Comparison of ENCODE assay signal across 17 cellular contexts in the genomic region with DNA sequence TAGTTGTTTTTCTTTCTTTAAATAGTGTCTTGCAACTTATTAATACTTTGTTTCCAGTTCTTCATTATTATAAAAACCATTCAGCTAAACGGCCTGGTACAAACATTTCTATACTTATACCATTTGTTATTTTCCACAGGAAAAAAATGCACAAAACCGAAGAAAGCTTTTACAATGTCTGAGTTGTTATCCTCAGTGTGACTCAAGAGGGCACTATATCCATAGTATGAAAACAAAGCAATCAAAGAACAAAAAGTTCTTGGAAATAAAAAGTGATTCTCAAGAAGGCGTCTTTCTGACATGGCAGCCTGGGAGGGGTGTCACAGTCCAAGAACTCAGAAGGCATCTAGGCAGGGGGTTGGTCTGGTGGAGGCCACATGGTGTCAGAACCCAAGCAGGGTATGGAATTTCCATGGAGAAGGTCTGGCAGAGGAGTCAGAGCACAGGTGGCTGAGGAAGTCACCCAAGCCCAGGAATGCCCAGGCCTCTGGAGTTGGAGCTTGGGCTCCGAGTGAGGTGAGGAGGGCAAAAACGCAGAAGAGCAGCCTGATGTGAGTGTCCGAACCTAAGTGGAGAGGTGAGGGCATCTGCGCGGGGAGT.
DNase-seq lines count a peak whose midpoint lies in the region; ATAC-seq and TF ChIP-seq lines count a peak whose summit lies in the region.
"Had no signal": no experiment of that assay in that cellular context is flagged by ENCODE, and none has a peak within 500 bp of the region (broad histone marks: within the 10 kb centered on the region; RNA-seq: fewer than 3 reads in every experiment).

No MANE protein-coding gene starts in this region.

- H3K9me2 ChIP-seq in OCI-LY1 (ENCODE audit: low read depth, low read length), result no peaks in the 10 kb centered on the region

- no peaks in the 10 kb centered on the region for H3K27me3 Mint-ChIP-seq in activated T-cell treated with anti-CD3 and anti-CD28 coated beads, Interleukin-2, amount 50 U/mL, for 72 hours (ENCODE audit: low read depth)
- H3K27me3 Mint-ChIP-seq in stimulated activated naive B cell treated with anti-CD40 and anti-IgM and Interleukin-4, amounts not matched to agents 10 μg/mL and 1 μg/mL and 100 μg/mL, for 72 hours, result no peaks in the 10 kb centered on the region

- no peaks in the 10 kb centered on the region for H3K79me2 ChIP-seq in OCI-LY1 (ENCODE audit: insufficient read depth, low read length)

- no peak overlapping the region for H3K27ac ChIP-seq in OCI-LY1 (ENCODE audit: low read depth, low read length, poor library complexity, severe bottlenecking)
- no peak overlapping the region for H3K27ac ChIP-seq in heart left ventricle
- H3K27ac ChIP-seq: SK-N-MC, upper lobe of left lung had no signal

- H3K27ac Mint-ChIP-seq in activated T-cell treated with anti-CD3 and anti-CD28 coated beads, Interleukin-2, amount 50 U/mL, for 72 hours, result peak overlapping the region; percentile 77
- H3K27ac Mint-ChIP-seq in stimulated activated naive B cell treated with anti-CD40 and anti-IgM and Interleukin-4, amounts not matched to agents 10 μg/mL and 1 μg/mL and 100 μg/mL, for 72 hours, result peak overlapping the region; percentile 72

- DNase-seq in activated T-cell treated with anti-CD3 and anti-CD28 coated beads, Interleukin-2, amount 50 U/mL, for 72 hours, result no peak
- DNase-seq in activated T-cell treated with anti-CD3 and anti-CD28 coated beads for 4 hours (no peak), dermis blood vessel endothelial cell (peak; percentile 7), heart left ventricle (no peak), iPS-NIHi11 (ENCODE audit: low spot score) (no peak)
- DNase-seq in stimulated activated naive B cell treated with anti-CD40 and anti-IgM and Interleukin-4, amounts not matched to agents 10 μg/mL and 1 μg/mL and 100 μg/mL, for 72 hours, result no peak
- DNase-seq: GF-D8, KBM-7, left colon, mucosa of descending colon, NCI-H446, small intestine, upper lobe of left lung had no signal

- H3K4me2 ChIP-seq in OCI-LY1 (ENCODE audit: low read length), result no peak overlapping the region

- H3F3A ChIP-seq in OCI-LY1 (ENCODE audit: insufficient read depth, low read length), result no peaks in the 10 kb centered on the region

- H3K9me3 ChIP-seq in OCI-LY1 (ENCODE audit: low read length), result no peaks in the 10 kb centered on the region
- H3K9me3 ChIP-seq in heart left ventricle, result no peaks in the 10 kb centered on the region
- H3K9me3 ChIP-seq: mucosa of descending colon, upper lobe of left lung had no signal

- H3K27me3 ChIP-seq in OCI-LY1 (ENCODE audit: insufficient read depth, low read length) (no peaks in the 10 kb centered on the region), heart left ventricle (no peaks in the 10 kb centered on the region)
- H3K27me3 ChIP-seq: upper lobe of left lung had no signal

- H3K4me3 ChIP-seq in OCI-LY1 (ENCODE audit: low read depth, low read length, poor library complexity, severe bottlenecking) (no peak overlapping the region), heart left ventricle (no peak overlapping the region)
- H3K4me3 ChIP-seq: mucosa of descending colon, SK-N-MC, upper lobe of left lung had no signal

- TF ChIP-seq CTCF in OCI-LY1 (IDR thresholded peaks at IDR 0.05; ENCODE audit: low read length) (peak; percentile 17; the same call in 1 of the 2 replicates), heart left ventricle (IDR thresholded peaks at IDR 0.05) (no peak)

- no peak for ATAC-seq in activated T-cell treated with anti-CD3 and anti-CD28 coated beads, Interleukin-2, amount 50 U/mL, for 72 hours (replicated peaks in 1 of 2)
- no peak for ATAC-seq in stimulated activated naive B cell treated with anti-CD40 and anti-IgM and Interleukin-4, amounts not matched to agents 10 μg/mL and 1 μg/mL and 100 μg/mL, for 72 hours (replicated peaks)
- ATAC-seq in GM21576 (IDR thresholded peaks at IDR 0.05; ENCODE audit: unreplicated experiment) (no peak), heart left ventricle (no peak)
- ATAC-seq: left colon had no signal

- H3K9me3 Mint-ChIP-seq in activated T-cell treated with anti-CD3 and anti-CD28 coated beads, Interleukin-2, amount 50 U/mL, for 72 hours, result no peaks in the 10 kb centered on the region
- no peaks in the 10 kb centered on the region for H3K9me3 Mint-ChIP-seq in stimulated activated naive B cell treated with anti-CD40 and anti-IgM and Interleukin-4, amounts not matched to agents 10 μg/mL and 1 μg/mL and 100 μg/mL, for 72 hours

- no peak overlapping the region for H2AFZ ChIP-seq in OCI-LY1 (ENCODE audit: low read length)

- peaks cover 3 to 19% of the 10 kb centered on the region in 2 donors for H3K36me3 Mint-ChIP-seq in activated T-cell treated with anti-CD3 and anti-CD28 coated beads, Interleukin-2, amount 50 U/mL, for 72 hours (ENCODE audit: insufficient read depth in 2 of 2)
- H3K36me3 Mint-ChIP-seq in stimulated activated naive B cell treated with anti-CD40 and anti-IgM and Interleukin-4, amounts not matched to agents 10 μg/mL and 1 μg/mL and 100 μg/mL, for 72 hours, result peaks cover 43 to 45% of the 10 kb centered on the region in 2 donors

- peaks cover 72% of the 10 kb centered on the region for H3K36me3 ChIP-seq in OCI-LY1 (ENCODE audit: insufficient read depth, low read length)
- H3K36me3 ChIP-seq in heart left ventricle, result peaks cover 0 to 98% (median 95%) of the 10 kb centered on the region in 9 donors

- 89 to 93% (median 91%) methylated on average over 8 of the region's 8 CpGs for WGBS in heart left ventricle, 4 donors

- intact Hi-C loops in heart left ventricle (cut with DNase I), result no loop called here

- no peak for TF ChIP-seq POLR2A in heart left ventricle (IDR thresholded peaks at IDR 0.05)

- H4K20me1 ChIP-seq in OCI-LY1 (ENCODE audit: insufficient read depth, low read length), result no peaks in the 10 kb centered on the region

- no peaks in the 10 kb centered on the region for H3K4me1 Mint-ChIP-seq in activated T-cell treated with anti-CD3 and anti-CD28 coated beads, Interleukin-2, amount 50 U/mL, for 72 hours (ENCODE audit: low read depth)
- H3K4me1 Mint-ChIP-seq in stimulated activated naive B cell treated with anti-CD40 and anti-IgM and Interleukin-4, amounts not matched to agents 10 μg/mL and 1 μg/mL and 100 μg/mL, for 72 hours, result peaks cover 0 to 6% of the 10 kb centered on the region in 2 donors
- H3K4me1 Mint-ChIP-seq: brain had no signal

- no peaks in the 10 kb centered on the region for H3K4me1 ChIP-seq in OCI-LY1 (ENCODE audit: insufficient read depth, low read length, severe bottlenecking)
- H3K4me1 ChIP-seq in heart left ventricle, result no peaks in the 10 kb centered on the region
- H3K4me1 ChIP-seq: upper lobe of left lung had no signal

- H3K4me3 Mint-ChIP-seq in activated T-cell treated with anti-CD3 and anti-CD28 coated beads, Interleukin-2, amount 50 U/mL, for 72 hours, result no peak overlapping the region
- no peak overlapping the region for H3K4me3 Mint-ChIP-seq in stimulated activated naive B cell treated with anti-CD40 and anti-IgM and Interleukin-4, amounts not matched to agents 10 μg/mL and 1 μg/mL and 100 μg/mL, for 72 hours
- H3K4me3 Mint-ChIP-seq: brain had no signal

- no peak overlapping the region for H3K9ac ChIP-seq in OCI-LY1 (ENCODE audit: low read length)
